In the genomic region with DNA sequence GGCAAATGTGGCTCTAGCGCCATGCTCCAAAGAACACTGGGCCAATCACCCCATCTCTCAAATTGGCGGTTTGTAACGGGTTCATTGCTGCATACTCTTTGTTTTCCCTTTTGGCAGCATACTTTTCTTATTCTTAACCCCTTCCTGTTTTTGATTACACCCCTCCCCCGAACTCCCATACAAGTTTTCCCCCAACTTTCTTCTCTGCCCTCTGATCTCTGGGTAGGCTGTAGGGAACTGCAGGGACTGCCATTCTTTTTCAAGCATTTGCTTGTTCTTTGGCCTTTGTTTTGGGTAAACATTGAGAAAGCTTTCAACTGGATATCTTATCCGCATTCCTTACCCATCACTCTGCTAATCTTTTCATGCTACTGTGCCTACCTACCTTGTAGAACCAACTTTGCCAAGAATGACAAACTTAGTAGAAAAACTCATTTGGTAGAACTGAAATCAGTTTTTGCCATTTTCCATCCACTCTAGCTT, we compare ENCODE assay signal across 9 cellular contexts. TPM values are rescaled to one million over a fixed set of nuclear protein-coding genes. Genes with fewer than 3 reads are reported as not detected.
A peak's percentile ranks its signal among the peaks of the same experiment; 100 is the strongest.
DNase-seq lines count a peak whose midpoint lies in the region; ATAC-seq and TF ChIP-seq lines count a peak whose summit lies in the region.
"Had no signal": no experiment of that assay in that cellular context is flagged by ENCODE, and none has a peak within 500 bp of the region (broad histone marks: within the 10 kb centered on the region; RNA-seq: fewer than 3 reads in every experiment).

No MANE protein-coding gene starts in this region.

- H3K27ac ChIP-seq in ascending aorta (no peak overlapping the region), tibial artery (no peak overlapping the region)

- H3K27me3 ChIP-seq in ascending aorta: no peaks in the 10 kb centered on the region
- H3K27me3 ChIP-seq in tibial artery: no peaks in the 10 kb centered on the region

- no peaks in the 10 kb centered on the region for H3K9me3 ChIP-seq in ascending aorta
- H3K9me3 ChIP-seq in tibial artery: no peaks in the 10 kb centered on the region
- H3K9me3 ChIP-seq: SK-N-SH had no signal

- DNase-seq in activated naive CD4-positive, alpha-beta T cell treated with anti-CD3 and anti-CD28 coated beads, Interleukin-2, amount 10 ng/mL, durations not matched to agents 7 days and 5 days: no peak
- DNase-seq in activated naive CD4-positive, alpha-beta T cell treated with anti-CD3 and anti-CD28 coated beads, Interleukin-2, amount 50 U/mL, for 16 hours: no peak
- DNase-seq in ascending aorta (ENCODE audit: low spot score in 2 of 2) (no peak), memory B cell (ENCODE audit: low spot score in 2 of 2) (no peak), tibial artery (no peak), NCI-H1694 (lab: John Stamatoyannopoulos, UW) (no peak), omental fat pad (ENCODE audit: low spot score) (no peak)

- CTCF ChIA-PET in activated naive CD4-positive, alpha-beta T cell treated with anti-CD3 and anti-CD28 coated beads, Interleukin-2, amount 10 ng/mL, durations not matched to agents 7 days and 5 days (lab: Charles Lee): interaction anchor here (1.0 to 1.1 kb wide), 2 partner anchors 9 to 184 kb away, joined by 3 read pairs; no protein-coding TSS in a partner anchor

- H3K4me3 ChIP-seq in ascending aorta (peak overlapping the region; percentile 86 to 97), tibial artery (peak overlapping the region; percentile 75 to 83)

- H3K4me1 Mint-ChIP-seq in activated naive CD4-positive, alpha-beta T cell treated with anti-CD3 and anti-CD28 coated beads, Interleukin-2, amount 10 ng/mL, durations not matched to agents 7 days and 5 days: peaks cover 40% of the 10 kb centered on the region
- H3K4me1 Mint-ChIP-seq in memory B cell: peaks cover 23% of the 10 kb centered on the region

- ATAC-seq in memory B cell (ENCODE audit: low read depth) (no peak), GM19035 (IDR thresholded peaks at IDR 0.05; ENCODE audit: unreplicated experiment) (no peak), omental fat pad (ENCODE audit: low FRiP score) (no peak)

- no peak overlapping the region for H3K27ac Mint-ChIP-seq in activated naive CD4-positive, alpha-beta T cell treated with anti-CD3 and anti-CD28 coated beads, Interleukin-2, amount 10 ng/mL, durations not matched to agents 7 days and 5 days
- H3K27ac Mint-ChIP-seq in memory B cell: no peak overlapping the region

- peak overlapping the region; percentile 98 for H3K4me3 Mint-ChIP-seq in activated naive CD4-positive, alpha-beta T cell treated with anti-CD3 and anti-CD28 coated beads, Interleukin-2, amount 10 ng/mL, durations not matched to agents 7 days and 5 days
- peak overlapping the region; percentile 96 for H3K4me3 Mint-ChIP-seq in memory B cell

- intact Hi-C loops in ascending aorta (cut with DNase I): loop anchor here (2.0 to 5.0 kb wide), 5 partner anchors 115 to 660 kb away; a partner anchor contains a TSS
- intact Hi-C loops in tibial artery (cut with DNase I; ENCODE audit: low total_unique reads): loop anchor here (5.0 kb wide), 1 partner anchor 185 kb away; no protein-coding TSS in a partner anchor

- H3K4me1 ChIP-seq in ascending aorta (peaks cover 4 to 11% of the 10 kb centered on the region in 2 donors), tibial artery (peaks cover 0 to 41% (median 17%) of the 10 kb centered on the region in 4 donors)

- H3K27me3 Mint-ChIP-seq in activated naive CD4-positive, alpha-beta T cell treated with anti-CD3 and anti-CD28 coated beads, Interleukin-2, amount 10 ng/mL, durations not matched to agents 7 days and 5 days: peaks cover 30% of the 10 kb centered on the region
- no peaks in the 10 kb centered on the region for H3K27me3 Mint-ChIP-seq in memory B cell

- peaks cover 4% of the 10 kb centered on the region for H3K36me3 Mint-ChIP-seq in activated naive CD4-positive, alpha-beta T cell treated with anti-CD3 and anti-CD28 coated beads, Interleukin-2, amount 10 ng/mL, durations not matched to agents 7 days and 5 days
- no peaks in the 10 kb centered on the region for H3K36me3 Mint-ChIP-seq in memory B cell

- H3K9me3 Mint-ChIP-seq in activated naive CD4-positive, alpha-beta T cell treated with anti-CD3 and anti-CD28 coated beads, Interleukin-2, amount 10 ng/mL, durations not matched to agents 7 days and 5 days: no peaks in the 10 kb centered on the region
- no peaks in the 10 kb centered on the region for H3K9me3 Mint-ChIP-seq in memory B cell

- TF ChIP-seq CTCF in ascending aorta (IDR thresholded peaks at IDR 0.05): no peak
- TF ChIP-seq CTCF in tibial artery (IDR thresholded peaks at IDR 0.05): no peak
- TF ChIP-seq CTCF in omental fat pad (IDR thresholded peaks at IDR 0.05): no peak

- H3K36me3 ChIP-seq in ascending aorta: no peaks in the 10 kb centered on the region
- H3K36me3 ChIP-seq in tibial artery: no peaks in the 10 kb centered on the region

RNA-seq across cellular contexts. Expression of a gene that starts 1.6 kb away (rescaled TPM):
- total RNA-seq in ascending aorta (20.3 TPM), omental fat pad (10 to 100 TPM; 13.5 to 30.4 (median 18.0) TPM)
